17 cellular contexts compared by ENCODE assay signal in genomic region chr10:79056361-79056735, GRCh38. TPM values are rescaled to one million over a fixed set of nuclear protein-coding genes. Genes with fewer than 3 reads are reported as not detected.
A peak's percentile ranks its signal among the peaks of the same experiment; 100 is the strongest.
DNase-seq lines count a peak whose midpoint lies in the region; ATAC-seq, FAIRE-seq and TF ChIP-seq lines count a peak whose summit lies in the region.
"Had no signal": no experiment of that assay in that cellular context is flagged by ENCODE, and none has a peak within 500 bp of the region (broad histone marks: within the 10 kb centered on the region; RNA-seq: fewer than 3 reads in every experiment).

No MANE protein-coding gene starts in this region.

- WGBS in HepG2 (ENCODE audit: low lambda C conversion rate): 54% methylated on average over 8 of the region's 8 CpGs
- 93 to 95% (median 93%) methylated on average over 8 of the region's 8 CpGs for WGBS in ovary, 3 donors
- WGBS in mammary epithelial cell (ENCODE audit: low coverage, missing lambda C conversion rate): 95% methylated on average over 2 of the region's 8 CpGs

- no peaks in the 10 kb centered on the region for H3F3A ChIP-seq in GM23338 (replicated peaks; ENCODE audit: low read depth)

- no peaks in the 10 kb centered on the region for H3K36me3 Mint-ChIP-seq in GM23338 (ENCODE audit: low read depth)
- H3K36me3 Mint-ChIP-seq in naive thymus-derived CD4-positive, alpha-beta T cell: no peaks in the 10 kb centered on the region
- H3K36me3 Mint-ChIP-seq in CD4-positive, alpha-beta T cell (ENCODE audit: low read depth): no peaks in the 10 kb centered on the region
- H3K36me3 Mint-ChIP-seq: CD8-positive, alpha-beta T cell had no signal

- H3K4me2 ChIP-seq in GM23338 (peak overlapping the region; percentile 55), HepG2 (ENCODE audit: low read depth, low read length) (no peak overlapping the region), mammary epithelial cell (ENCODE audit: insufficient read depth, low read depth, low read length) (no peak overlapping the region)

- H3K4me3 ChIP-seq in GM23338 (no peak overlapping the region), RWPE2 (ENCODE audit: severe bottlenecking) (no peak overlapping the region), HepG2 (replicated peaks in 1 of 3; ENCODE audit: insufficient read depth in 1 of 3, low read depth in 2 of 3, low read length in 3 of 3) (no peak overlapping the region), ovary (no peak overlapping the region), mammary epithelial cell (replicated peaks in 1 of 3; ENCODE audit: insufficient read depth in 1 of 3, low read depth in 2 of 3, low read length in 3 of 3) (no peak overlapping the region)
- no peak overlapping the region for H3K4me3 ChIP-seq in naive thymus-derived CD4-positive, alpha-beta T cell (ENCODE audit: low read length)
- H3K4me3 ChIP-seq: GM23248 had no signal

- CTCF ChIA-PET in HepG2 (lab: Yijun Ruan, JAX; ENCODE audit: low intra/inter-chr PET ratio, low total read pairs) (no interaction called here), mammary epithelial cell (lab: Charles Lee; ENCODE audit: low non-redundant PET) (no interaction called here)
- CTCF ChIA-PET in naive thymus-derived CD4-positive, alpha-beta T cell (lab: Charles Lee): no interaction called here
- CTCF ChIA-PET in CD4-positive, alpha-beta T cell (lab: Charles Lee): no interaction called here

- ATAC-seq in GM23338 (peak; percentile 7; the same call in 2 of the 3 replicates), RWPE2 (ENCODE audit: low read depth) (no peak), HepG2 (no peak), HG02970 (IDR thresholded peaks at IDR 0.05; ENCODE audit: low FRiP score, unreplicated experiment) (no peak)
- no peak for ATAC-seq in naive thymus-derived CD4-positive, alpha-beta T cell
- ATAC-seq in CD4-positive, alpha-beta T cell (ENCODE audit: poor library complexity): no peak
- ATAC-seq: CD8-positive, alpha-beta T cell had no signal

- no peaks in the 10 kb centered on the region for H3K9me3 ChIP-seq in RWPE2 (ENCODE audit: severe bottlenecking)
- H3K9me3 ChIP-seq in HepG2 (ENCODE audit: low read length): no peaks in the 10 kb centered on the region
- no peaks in the 10 kb centered on the region for H3K9me3 ChIP-seq in ovary
- no peaks in the 10 kb centered on the region for H3K9me3 ChIP-seq in naive thymus-derived CD4-positive, alpha-beta T cell (ENCODE audit: control insufficient read depth in 2 of 3, low read length in 3 of 3)
- no peaks in the 10 kb centered on the region for H3K9me3 ChIP-seq in CD4-positive, alpha-beta T cell (ENCODE audit: control insufficient read depth, low read length)
- H3K9me3 ChIP-seq in mammary epithelial cell (replicated peaks; ENCODE audit: insufficient read depth, low read length): no peaks in the 10 kb centered on the region
- H3K9me3 ChIP-seq: BE2C had no signal

- BruUV-seq in HepG2 (replicated peaks; lab: Mats Ljungman, UMichigan) (no TSS peak), mammary epithelial cell (replicated peaks; lab: Mats Ljungman, UMichigan) (no TSS peak)

- H3K79me2 ChIP-seq in GM23338 (replicated peaks; ENCODE audit: insufficient read depth) (no peaks in the 10 kb centered on the region), HepG2 (ENCODE audit: insufficient read depth, low read length) (no peaks in the 10 kb centered on the region), mammary epithelial cell (ENCODE audit: insufficient read depth, low read length) (no peaks in the 10 kb centered on the region)

- H3K27ac Mint-ChIP-seq in GM23338: no peak overlapping the region
- H3K27ac Mint-ChIP-seq in naive thymus-derived CD4-positive, alpha-beta T cell: no peak overlapping the region
- no peak overlapping the region for H3K27ac Mint-ChIP-seq in CD4-positive, alpha-beta T cell
- H3K27ac Mint-ChIP-seq: CD8-positive, alpha-beta T cell had no signal

- dilution Hi-C loops in mammary epithelial cell (cut with HindIII; ENCODE audit: low sequenced_read_pairs): no loop called here

- no peak for TF ChIP-seq POLR2A in HepG2 (IDR thresholded peaks at IDR 0.05; ENCODE audit: insufficient read depth in 1 of 2, low read depth in 2 of 2, low read length in 2 of 2)
- no peak for TF ChIP-seq POLR2A in ovary (IDR thresholded peaks at IDR 0.05)

- peaks cover 38% of the 10 kb centered on the region for H3K4me1 Mint-ChIP-seq in GM23338
- peaks cover 5 to 19% (median 12%) of the 10 kb centered on the region in 7 donors for H3K4me1 Mint-ChIP-seq in naive thymus-derived CD4-positive, alpha-beta T cell
- peaks cover 12% of the 10 kb centered on the region for H3K4me1 Mint-ChIP-seq in CD4-positive, alpha-beta T cell (ENCODE audit: low read depth)

- H3K4me1 ChIP-seq in GM23338 (ENCODE audit: insufficient read depth) (peaks cover 16% of the 10 kb centered on the region; the same call in 1 of the 2 replicates), RWPE2 (ENCODE audit: insufficient read depth, poor library complexity, severe bottlenecking) (peaks cover 3% of the 10 kb centered on the region), HepG2 (ENCODE audit: insufficient read depth, low read length) (peaks cover 99% of the 10 kb centered on the region), ovary (ENCODE audit: insufficient read depth) (no peaks in the 10 kb centered on the region), mammary epithelial cell (ENCODE audit: insufficient read depth, low read length) (no peaks in the 10 kb centered on the region)
- H3K4me1 ChIP-seq in naive thymus-derived CD4-positive, alpha-beta T cell (ENCODE audit: control insufficient read depth in 2 of 2, insufficient read depth in 2 of 2, low read length in 2 of 2): peaks cover 0 to 6% of the 10 kb centered on the region in 2 donors

- TF ChIP-seq EP300 in HepG2 (IDR thresholded peaks at IDR 0.05; ENCODE audit: low read depth in 2 of 2, low read length in 2 of 2) (no peak), HepG2 (CRISPR knock-in tag; IDR thresholded peaks at IDR 0.05; ENCODE audit: borderline replicate concordance) (no peak), ovary (IDR thresholded peaks at IDR 0.05) (no peak)

- H3K36me3 ChIP-seq in GM23338 (ENCODE audit: insufficient read depth): no peaks in the 10 kb centered on the region
- no peaks in the 10 kb centered on the region for H3K36me3 ChIP-seq in RWPE2 (ENCODE audit: low read depth)
- H3K36me3 ChIP-seq in HepG2 (replicated peaks in 1 of 2; ENCODE audit: control insufficient read depth in 1 of 2, insufficient read depth in 2 of 2, low read length in 2 of 2): no peaks in the 10 kb centered on the region
- no peaks in the 10 kb centered on the region for H3K36me3 ChIP-seq in ovary
- no peaks in the 10 kb centered on the region for H3K36me3 ChIP-seq in naive thymus-derived CD4-positive, alpha-beta T cell (ENCODE audit: control insufficient read depth in 2 of 3, insufficient read depth in 3 of 3, low read length in 3 of 3)
- no peaks in the 10 kb centered on the region for H3K36me3 ChIP-seq in mammary epithelial cell (ENCODE audit: insufficient read depth, low read length)
- H3K36me3 ChIP-seq: BE2C had no signal

- FAIRE-seq in HepG2 (lab: Jason Lieb, UNC): no peak

- H3K27ac ChIP-seq in GM23338 (ENCODE audit: low read depth) (no peak overlapping the region), RWPE2 (ENCODE audit: poor library complexity, severe bottlenecking) (no peak overlapping the region), HepG2 (ENCODE audit: extremely low read length, insufficient read depth, low read length) (no peak overlapping the region), ovary (no peak overlapping the region), mammary epithelial cell (ENCODE audit: insufficient read depth, low read depth, low read length) (no peak overlapping the region)
- no peak overlapping the region for H3K27ac ChIP-seq in naive thymus-derived CD4-positive, alpha-beta T cell (ENCODE audit: low read depth, low read length)
- H3K27ac ChIP-seq in CD4-positive, alpha-beta T cell (ENCODE audit: low read depth, low read length): no peak overlapping the region
- H3K27ac ChIP-seq: GM23248 had no signal

- POLR2A ChIA-PET in HepG2 (lab: Yijun Ruan, JAX): no interaction called here
- POLR2A ChIA-PET in naive thymus-derived CD4-positive, alpha-beta T cell (lab: Charles Lee): no interaction called here
- POLR2A ChIA-PET in CD4-positive, alpha-beta T cell (lab: Charles Lee): no interaction called here

- no peak overlapping the region for H3K4me3 Mint-ChIP-seq in GM23338
- H3K4me3 Mint-ChIP-seq in naive thymus-derived CD4-positive, alpha-beta T cell: no peak overlapping the region
- H3K4me3 Mint-ChIP-seq in CD4-positive, alpha-beta T cell: no peak overlapping the region
- H3K4me3 Mint-ChIP-seq: CD8-positive, alpha-beta T cell had no signal

- H3K9ac ChIP-seq in HepG2 (ENCODE audit: insufficient read depth, low read depth, low read length) (no peak overlapping the region), mammary epithelial cell (ENCODE audit: insufficient read depth, low read length) (no peak overlapping the region)
- H3K9ac ChIP-seq: GM23248 had no signal

- no peaks in the 10 kb centered on the region for H3K9me2 ChIP-seq in GM23338 (ENCODE audit: insufficient read depth)

- in situ Hi-C loops in HepG2 (cut with HindIII; ENCODE audit: extremely low pct_ligation_motif_present, low pct_unique_long_range_greater_than_20kb): no loop called here
- in situ Hi-C loops in mammary epithelial cell (cut with MboI; ENCODE audit: low sequenced_read_pairs in 2 of 2): loop anchor here in 1 of 2 donors (25.0 kb wide), 1 partner anchor 394 kb away; no protein-coding TSS in a partner anchor

- H2AFZ ChIP-seq in GM23338 (no peak overlapping the region), HepG2 (ENCODE audit: low read length) (no peak overlapping the region), mammary epithelial cell (ENCODE audit: low read depth, low read length) (no peak overlapping the region)
- H2AFZ ChIP-seq: GM23248 had no signal

- no peak for TF ChIP-seq RAD21 in HepG2 (CRISPR knock-in tag; IDR thresholded peaks at IDR 0.05)

- peaks cover 24% of the 10 kb centered on the region for H3K27me3 Mint-ChIP-seq in GM23338 (ENCODE audit: insufficient read depth, low read depth, poor library complexity)
- H3K27me3 Mint-ChIP-seq in naive thymus-derived CD4-positive, alpha-beta T cell: peaks cover 0 to 15% (median 0%) of the 10 kb centered on the region in 5 donors
- no peaks in the 10 kb centered on the region for H3K27me3 Mint-ChIP-seq in CD4-positive, alpha-beta T cell

- intact Hi-C loops in HepG2 (cut with micrococcal nuclease; ENCODE audit: unreplicated experiment): loop anchor here (10.0 kb wide), 1 partner anchor 282 kb away; no protein-coding TSS in a partner anchor
- intact Hi-C loops in ovary (cut with DNase I): no loop called here
- intact Hi-C loops in naive thymus-derived CD4-positive, alpha-beta T cell (cut with micrococcal nuclease): no loop called here
- intact Hi-C loops in CD4-positive, alpha-beta T cell (cut with DNase I, micrococcal nuclease): no loop called here
- intact Hi-C loops in mammary epithelial cell (cut with micrococcal nuclease): no loop called here

- DNase-seq in GM23338 (ENCODE audit: low spot score): no peak
- DNase-seq in RWPE2 (ENCODE audit: low spot score): peak; percentile 23
- DNase-seq in HepG2 (ENCODE audit: low spot score): no peak
- peak in 3 of 5 donors; percentile 1 to 9 (median 5) for DNase-seq in ovary
- DNase-seq in naive thymus-derived CD4-positive, alpha-beta T cell: no peak
- DNase-seq in CD4-positive, alpha-beta T cell: no peak
- no peak for DNase-seq in mammary epithelial cell
- DNase-seq: BE2C; CD8-positive, alpha-beta T cell; DMS79 treated with DMSO at 0.1 percent for 48 hours; GM23248; KBM-7; MV-4-11; NCI-H1417; NCI-H187 treated with DMSO at 0.1 percent for 48 hours; NCI-H748 treated with DMSO at 0.1 percent for 48 hours had no signal

- H4K20me1 ChIP-seq in GM23338 (replicated peaks; ENCODE audit: insufficient read depth) (no peaks in the 10 kb centered on the region), HepG2 (ENCODE audit: insufficient read depth, low read length) (no peaks in the 10 kb centered on the region), mammary epithelial cell (ENCODE audit: insufficient read depth, low read length) (no peaks in the 10 kb centered on the region)

- H3K9me3 Mint-ChIP-seq in GM23338: no peaks in the 10 kb centered on the region; the same call in 1 of the 3 replicates
- H3K9me3 Mint-ChIP-seq in naive thymus-derived CD4-positive, alpha-beta T cell: no peaks in the 10 kb centered on the region
- H3K9me3 Mint-ChIP-seq in CD4-positive, alpha-beta T cell: no peaks in the 10 kb centered on the region
- H3K9me3 Mint-ChIP-seq: CD8-positive, alpha-beta T cell had no signal

- no peak for TF ChIP-seq CTCF in GM23338 (conservative IDR thresholded peaks at IDR 0.05; ENCODE audit: low read depth in 2 of 2)
- TF ChIP-seq CTCF in RWPE2 (IDR thresholded peaks at IDR 0.05; ENCODE audit: poor library complexity, severe bottlenecking): no peak
- no peak for TF ChIP-seq CTCF in HepG2 (CRISPR knock-in tag; IDR thresholded peaks at IDR 0.05)
- TF ChIP-seq CTCF in ovary (IDR thresholded peaks at IDR 0.05): no peak
- TF ChIP-seq CTCF in CD4-positive, alpha-beta T cell (IDR thresholded peaks at IDR 0.05): no peak
- no peak for TF ChIP-seq CTCF in mammary epithelial cell (conservative IDR thresholded peaks at IDR 0.05 in 1 of 2, IDR thresholded peaks at IDR 0.05 in 1 of 2; ENCODE audit: extremely low read depth in 1 of 2, insufficient read depth in 1 of 2, low read depth in 1 of 2, low read length in 2 of 2)

- H3K27me3 ChIP-seq in GM23338 (ENCODE audit: insufficient read depth): no peaks in the 10 kb centered on the region
- no peaks in the 10 kb centered on the region for H3K27me3 ChIP-seq in RWPE2 (ENCODE audit: insufficient read depth, poor library complexity, severe bottlenecking)
- H3K27me3 ChIP-seq in HepG2 (ENCODE audit: control insufficient read depth in 1 of 2, insufficient read depth in 2 of 2, low read length in 2 of 2): no peaks in the 10 kb centered on the region; a peak in 1 of 5 replicates
- no peaks in the 10 kb centered on the region for H3K27me3 ChIP-seq in ovary
- H3K27me3 ChIP-seq in naive thymus-derived CD4-positive, alpha-beta T cell (ENCODE audit: control insufficient read depth in 2 of 2, insufficient read depth in 2 of 2, low read length in 2 of 2): no peaks in the 10 kb centered on the region
- H3K27me3 ChIP-seq in CD4-positive, alpha-beta T cell (ENCODE audit: control insufficient read depth, insufficient read depth, low read length): no peaks in the 10 kb centered on the region
- no peaks in the 10 kb centered on the region for H3K27me3 ChIP-seq in mammary epithelial cell (ENCODE audit: insufficient read depth, low read length)
- H3K27me3 ChIP-seq: BE2C had no signal

RNA-seq across cellular contexts. Expression of gene ZMIZ1, which starts 12.4 kb away (rescaled TPM):
- total RNA-seq in GM23338 (2014; rRNA removed; shearing (Covaris generic)): 25.9 and 30.9 TPM in 2 replicates
- polyA plus RNA-seq in GM23338 (2016; fragmentation: Nextera tagmentation; extraction: Ambion mirVana) (9.2 and 9.4 TPM in 2 replicates), HepG2 (2011; rRNA removed) (8.8 and 10.2 TPM in 2 replicates), ovary (10 to 100 TPM; 36.5 to 40.3 TPM), mammary epithelial cell (5.9 TPM)
- total RNA-seq in HepG2 (2016; rRNA removed; fragmentation: Illumina TruSeq; extraction: Trizol) (5.3 and 11.0 TPM in 2 replicates), ovary (100 to 1,000 TPM in 2 of 7 donors, 10 to 100 TPM in 5; 30.3 to 117 (median 86.3) TPM), mammary epithelial cell (10 to 100 TPM; 22.3 to 25.0 TPM)
- 2.3 and 2.6 TPM in 2 replicates for total RNA-seq in HepG2 (2016; cell fraction: cytosol; rRNA removed; fragmentation: Illumina TruSeq; extraction: Trizol; ENCODE audit: low read depth)
- 5.2 and 10.5 TPM in 2 replicates for total RNA-seq in HepG2 (2016; cell fraction: insoluble cytoplasmic fraction; rRNA removed; fragmentation: Illumina TruSeq; extraction: Trizol)
- 7.0 and 7.7 TPM in 2 replicates for total RNA-seq in HepG2 (2016; cell fraction: membrane; rRNA removed; fragmentation: Illumina TruSeq; extraction: Trizol)
- 9.9 and 13.1 TPM in 2 replicates for total RNA-seq in HepG2 (2016; cell fraction: nucleus; rRNA removed; fragmentation: Illumina TruSeq; extraction: Trizol)
- 7.4 TPM in 2 replicates for polyA plus RNA-seq in HepG2 (2011; cell fraction: cytosol; rRNA removed)
- 42.1 and 46.0 TPM in 2 replicates for polyA plus RNA-seq in HepG2 (2011; cell fraction: nucleus; rRNA removed)
- 22.4 and 32.5 TPM in 2 replicates for polyA plus RNA-seq in HepG2 (2012)
- polyA plus RNA-seq in HepG2 (2016; cell fraction: cytosol; fragmentation: Illumina TruSeq; extraction: Trizol; ENCODE audit: low read depth): 0.69 and 1.1 TPM in 2 replicates
- polyA plus RNA-seq in HepG2 (2016; cell fraction: insoluble cytoplasmic fraction; fragmentation: Illumina TruSeq; extraction: Trizol; ENCODE audit: low read depth): 16.0 and 20.6 TPM in 2 replicates
- polyA plus RNA-seq in HepG2 (2016; cell fraction: membrane; fragmentation: Illumina TruSeq; extraction: Trizol; ENCODE audit: low read depth): 2.4 and 3.8 TPM in 2 replicates
- 25.8 and 26.9 TPM in 2 replicates for polyA plus RNA-seq in HepG2 (2016; cell fraction: nucleus; fragmentation: Illumina TruSeq; extraction: Trizol; ENCODE audit: insufficient read depth, low read depth)
- polyA minus RNA-seq in HepG2 (2011; rRNA and poly(A)+ RNA removed; ENCODE audit: low replicate concordance): 7.8 and 28.6 TPM in 2 replicates
- 19.5 and 20.1 TPM in 2 replicates for polyA minus RNA-seq in HepG2 (2011; cell fraction: cytosol; rRNA and poly(A)+ RNA removed)
- 27.4 and 29.2 TPM in 2 replicates for polyA minus RNA-seq in HepG2 (2011; cell fraction: nucleus; rRNA and poly(A)+ RNA removed)
- total RNA-seq in naive thymus-derived CD4-positive, alpha-beta T cell: 10 to 100 TPM; 13.5 to 57.2 (median 24.5) TPM
- polyA plus RNA-seq in naive thymus-derived CD4-positive, alpha-beta T cell: 1 to 10 TPM; 1.8 to 4.2 TPM
- 10 to 100 TPM; 14.6 to 15.5 TPM for total RNA-seq in CD4-positive, alpha-beta T cell
- 16.3 TPM for polyA minus RNA-seq in mammary epithelial cell

Comparison
In these comparisons a context has a peak if more than half of its experiments do, and no peak if none do; other contexts are left out.
1. DNase-seq: peak in RWPE2 (single experiment) and ovary (3 of 5); none in GM23338 (single experiment), HepG2 (single experiment), naive thymus-derived CD4-positive, alpha-beta T cell (0 of 9), CD4-positive, alpha-beta T cell (0 of 10) and mammary epithelial cell (single experiment).